Comparison of ENCODE assay signal across 20 cellular contexts in the genomic region with DNA sequence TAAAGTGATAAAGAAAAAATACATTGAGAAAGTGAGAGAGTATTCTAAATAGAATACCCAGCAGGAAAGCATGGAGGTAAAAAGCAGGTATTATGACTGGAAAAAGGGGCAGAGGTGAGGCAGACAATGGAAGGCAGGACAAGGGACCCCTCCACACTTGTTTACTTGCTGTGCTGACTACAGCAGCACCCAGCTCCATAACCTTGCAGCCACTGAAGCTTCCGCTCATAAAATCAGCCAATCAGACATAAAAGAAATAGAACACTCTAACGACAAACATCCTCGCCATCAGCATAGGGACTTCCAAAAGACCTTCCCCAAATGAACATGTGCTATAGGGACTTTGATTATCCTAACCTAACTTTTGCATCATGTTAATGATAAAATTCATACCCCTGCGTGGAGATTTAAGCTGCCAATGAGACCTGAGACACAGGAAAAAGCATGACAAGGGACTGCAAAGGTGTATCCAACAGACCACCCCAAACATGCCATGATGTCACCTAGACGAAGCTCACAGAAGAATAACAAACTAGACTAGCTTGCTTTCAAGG.
DNase-seq lines count a peak whose midpoint lies in the region; ATAC-seq, FAIRE-seq and TF ChIP-seq lines count a peak whose summit lies in the region.
"Had no signal": no experiment of that assay in that cellular context is flagged by ENCODE, and none has a peak within 500 bp of the region (broad histone marks: within the 10 kb centered on the region; RNA-seq: fewer than 3 reads in every experiment).

No MANE protein-coding gene starts in this region.

- POLR2A ChIA-PET in activated CD4-positive, alpha-beta memory T cell treated with anti-CD3 and anti-CD28 coated beads for 36 hours (lab: Charles Lee) = interaction anchor here (0.8 to 2.5 kb wide), 3 partner anchors 9 to 83 kb away, joined by 5 to 27 read pairs (median 6); a partner anchor contains a TSS
- POLR2A ChIA-PET in activated CD4-positive, alpha-beta memory T cell treated with anti-CD3 and anti-CD28 coated beads, Interleukin-2, amount 10 ng/mL, durations not matched to agents 7 days and 5 days (lab: Charles Lee) = interaction anchor here (0.8 to 20.8 kb wide), 8 partner anchors 9 to 164 kb away, joined by 3 to 992 read pairs (median 136); a partner anchor contains a TSS
- POLR2A ChIA-PET in H1 (lab: Charles Lee; ENCODE audit: partially characterized antibody) = interaction anchor here (0.6 to 40.4 kb wide), 31 partner anchors 13 to 1686 kb away, joined by 3 to 2731 read pairs (median 4); a partner anchor contains a TSS

- H3K4me1 ChIP-seq in H1 (replicated peaks in 1 of 4; ENCODE audit: control insufficient read depth in 3 of 4, insufficient read depth in 4 of 4, low read length in 3 of 4) (peaks cover 0 to 13% (median 3%) of the 10 kb centered on the region in 4 experiments; a peak in 6 of 7 replicates), spleen (peaks cover 0 to 39% (median 21%) of the 10 kb centered on the region in 6 donors), MM.1S (ENCODE audit: low read length) (peaks cover 9% of the 10 kb centered on the region), gastrocnemius medialis (no peaks in the 10 kb centered on the region)

- peak overlapping the region; percentile 92 for H2BK120ac ChIP-seq in H1 (replicated peaks; ENCODE audit: low read depth, low read length)

- no peak overlapping the region for H3K56ac ChIP-seq in H1 (replicated peaks; ENCODE audit: insufficient read length, low read depth, low read length)

- no peak for TF ChIP-seq RAD21 in H1 (IDR thresholded peaks at IDR 0.05 in 1 of 2, conservative IDR thresholded peaks at IDR 0.05 in 1 of 2; ENCODE audit: low read depth in 2 of 2, low read length in 2 of 2)

- peak overlapping the region; percentile 40 for H3K27ac Mint-ChIP-seq in activated CD4-positive, alpha-beta memory T cell treated with anti-CD3 and anti-CD28 coated beads for 36 hours
- no peak overlapping the region for H3K27ac Mint-ChIP-seq in activated CD4-positive, alpha-beta memory T cell treated with anti-CD3 and anti-CD28 coated beads, Interleukin-2, amount 10 ng/mL, durations not matched to agents 7 days and 5 days
- H3K27ac Mint-ChIP-seq in activated CD8-positive, alpha-beta memory T cell treated with anti-CD3 and anti-CD28 coated beads, Interleukin-2, amount 10 ng/mL, durations not matched to agents 7 days and 5 days = no peak overlapping the region
- H3K27ac Mint-ChIP-seq: CD8-positive, alpha-beta T cell had no signal

- DNase-seq in activated CD4-positive, alpha-beta memory T cell treated with anti-CD3 and anti-CD28 coated beads for 36 hours = no peak
- DNase-seq in activated CD4-positive, alpha-beta memory T cell treated with anti-CD3 and anti-CD28 coated beads, Interleukin-2, amount 10 ng/mL, durations not matched to agents 7 days and 5 days = no peak
- DNase-seq in NCI-H146 (lab: John Stamatoyannopoulos, UW) (peak; percentile 54), H1 (ENCODE audit: low read depth in 1 of 2, low spot score in 2 of 2) (no peak), spleen (no peak), MM.1S (no peak), gastrocnemius medialis (no peak)
- no peak for DNase-seq in activated CD8-positive, alpha-beta memory T cell treated with anti-CD3 and anti-CD28 coated beads, Interleukin-2, amount 10 ng/mL, durations not matched to agents 7 days and 5 days
- DNase-seq: caudate nucleus; DMS79; effector CD8-positive, alpha-beta T cell; hippocampal formation; midbrain; NCI-H2107; NCI-H82; nucleus accumbens; stimulated activated naive CD8-positive, alpha-beta T cell treated with anti-CD3 and anti-CD28 coated beads, Interleukin-15, Interleukin-2, amounts not matched to agents 100 U/mL and 50 U/mL, for 24 hours; T-helper 1 cell had no signal

- peaks cover 11% of the 10 kb centered on the region for H3K4me1 Mint-ChIP-seq in activated CD4-positive, alpha-beta memory T cell treated with anti-CD3 and anti-CD28 coated beads for 36 hours (ENCODE audit: low read depth)
- H3K4me1 Mint-ChIP-seq in activated CD4-positive, alpha-beta memory T cell treated with anti-CD3 and anti-CD28 coated beads, Interleukin-2, amount 10 ng/mL, durations not matched to agents 7 days and 5 days = peaks cover 18% of the 10 kb centered on the region
- H3K4me1 Mint-ChIP-seq in activated CD8-positive, alpha-beta memory T cell treated with anti-CD3 and anti-CD28 coated beads, Interleukin-2, amount 10 ng/mL, durations not matched to agents 7 days and 5 days = peaks cover 22% of the 10 kb centered on the region

- CTCF ChIA-PET in activated CD4-positive, alpha-beta memory T cell treated with anti-CD3 and anti-CD28 coated beads for 36 hours (lab: Charles Lee) = interaction anchor here (0.7 kb wide), 1 partner anchor 8 kb away, joined by 4 read pairs; no protein-coding TSS in a partner anchor
- CTCF ChIA-PET in activated CD4-positive, alpha-beta memory T cell treated with anti-CD3 and anti-CD28 coated beads, Interleukin-2, amount 10 ng/mL, durations not matched to agents 7 days and 5 days (lab: Charles Lee) = interaction anchor here (2.2 kb wide), 1 partner anchor 9 kb away, joined by 14 read pairs; a partner anchor contains a TSS
- CTCF ChIA-PET in H1 (lab: Charles Lee; ENCODE audit: partially characterized antibody) = interaction anchor here (2.0 kb wide), 1 partner anchor 9 kb away, joined by 8 read pairs; a partner anchor contains a TSS
- CTCF ChIA-PET in activated CD8-positive, alpha-beta memory T cell treated with anti-CD3 and anti-CD28 coated beads, Interleukin-2, amount 10 ng/mL, durations not matched to agents 7 days and 5 days (lab: Charles Lee) = interaction anchor here (0.9 to 2.6 kb wide), 2 partner anchors 9 to 10 kb away, joined by 5 to 13 read pairs; a partner anchor contains a TSS

- no peak overlapping the region for H3K4ac ChIP-seq in H1 (replicated peaks; ENCODE audit: insufficient read length, low read depth, low read length)

- no peak for ATAC-seq in activated CD8-positive, alpha-beta memory T cell treated with anti-CD3 and anti-CD28 coated beads, Interleukin-2, amount 10 ng/mL, durations not matched to agents 7 days and 5 days
- ATAC-seq in gastrocnemius medialis = no peak
- ATAC-seq: CD8-positive, alpha-beta T cell; stimulated activated naive CD8-positive, alpha-beta T cell treated with anti-CD3 and anti-CD28 coated beads, Interleukin-15, Interleukin-2, amounts not matched to agents 100 U/mL and 50 U/mL, for 24 hours had no signal

- H4K5ac ChIP-seq in H1 (ENCODE audit: insufficient read length, low read depth, low read length) = peak overlapping the region; percentile 13

- no peaks in the 10 kb centered on the region for H3K9me3 ChIP-seq in H1 (ENCODE audit: insufficient read depth in 2 of 2, low read depth in 1 of 2, low read length in 1 of 2)
- peaks cover 0 to 7% (median 0%) of the 10 kb centered on the region in 8 donors for H3K9me3 ChIP-seq in spleen
- H3K9me3 ChIP-seq in MM.1S (replicated peaks; ENCODE audit: insufficient read depth, low read length) = no peaks in the 10 kb centered on the region
- H3K9me3 ChIP-seq in gastrocnemius medialis = no peaks in the 10 kb centered on the region

- H3K79me2 ChIP-seq in H1 (ENCODE audit: control insufficient read depth in 1 of 2, insufficient read depth in 2 of 2, low read length in 2 of 2) (peaks cover 0 to 7% of the 10 kb centered on the region in 2 experiments; a peak in 1 of 4 replicates), MM.1S (ENCODE audit: low read length) (no peaks in the 10 kb centered on the region)

- H3K9me2 ChIP-seq in MM.1S (replicated peaks; ENCODE audit: insufficient read depth, low read length) = no peaks in the 10 kb centered on the region

- H2BK5ac ChIP-seq in H1 (ENCODE audit: low read depth, low read length) = peak overlapping the region; percentile 63; the same call in 1 of the 2 replicates

- no peak overlapping the region for H3K18ac ChIP-seq in H1 (ENCODE audit: extremely low read depth, low read length)

- H4K20me1 ChIP-seq in H1 (replicated peaks in 1 of 2; ENCODE audit: control insufficient read depth in 1 of 2, insufficient read depth in 2 of 2, low read length in 2 of 2) (peaks cover 2 to 3% of the 10 kb centered on the region in 2 experiments), MM.1S (ENCODE audit: insufficient read depth, low read length) (no peaks in the 10 kb centered on the region)

- no peak for FAIRE-seq in H1 (lab: Jason Lieb, UNC)
- FAIRE-seq: GM19239 had no signal

- TF ChIP-seq CTCF in H1 (IDR thresholded peaks at IDR 0.05; ENCODE audit: control extremely low read depth in 1 of 3, insufficient read depth in 1 of 3, low read depth in 1 of 3, low read length in 3 of 3) (no peak), spleen (IDR thresholded peaks at IDR 0.05 in 8 of 11, conservative IDR thresholded peaks at IDR 0.05 in 3 of 11) (no peak), MM.1S (IDR thresholded peaks at IDR 0.05; ENCODE audit: low read length) (no peak), gastrocnemius medialis (IDR thresholded peaks at IDR 0.05 in 4 of 5, conservative IDR thresholded peaks at IDR 0.05 in 1 of 5) (no peak)

- no peak overlapping the region for H3K14ac ChIP-seq in H1 (ENCODE audit: insufficient read length)

- WGBS in H1 (ENCODE audit: extremely low coverage in 1 of 2, insufficient coverage in 1 of 2, insufficient read length in 1 of 2, insufficient replicate concordance in 2 of 2, low coverage in 1 of 2, low lambda C conversion rate in 2 of 2, missing lambda C conversion rate in 1 of 2), 2 experiments = 83% methylated on average over 5 of the region's 5 CpGs; no CpG with 5 or more reads in 1 of the 2 experiments
- 71 to 91% (median 80%) methylated on average over 5 of the region's 5 CpGs for WGBS in spleen, 5 donors

- H3K27ac ChIP-seq in H1 (ENCODE audit: low read depth, low read length) = peak overlapping the region; percentile 15; the same call in 1 of the 2 replicates
- H3K27ac ChIP-seq in spleen = peak overlapping the region in 5 of 8 donors; percentile 98 to 100 (median 99)
- H3K27ac ChIP-seq in MM.1S (ENCODE audit: low read length) = no peak overlapping the region
- H3K27ac ChIP-seq in gastrocnemius medialis = no peak overlapping the region

- H4K8ac ChIP-seq in H1 (ENCODE audit: extremely low read depth, insufficient read depth, low read length) = no peak overlapping the region

- H3K27me3 ChIP-seq in H1 (replicated peaks in 1 of 4; ENCODE audit: control insufficient read depth in 3 of 4, extremely low read depth in 1 of 4, insufficient read depth in 3 of 4, low read length in 3 of 4) (no peaks in the 10 kb centered on the region), spleen (replicated peaks in 1 of 7) (no peaks in the 10 kb centered on the region), MM.1S (replicated peaks; ENCODE audit: insufficient read depth, low read length) (no peaks in the 10 kb centered on the region), gastrocnemius medialis (peaks cover 48 to 91% (median 78%) of the 10 kb centered on the region in 3 donors)

- H2BK20ac ChIP-seq in H1 (ENCODE audit: low read length) = peak overlapping the region; percentile 1

- H3K27me3 Mint-ChIP-seq in activated CD4-positive, alpha-beta memory T cell treated with anti-CD3 and anti-CD28 coated beads for 36 hours = peaks cover 3% of the 10 kb centered on the region
- no peaks in the 10 kb centered on the region for H3K27me3 Mint-ChIP-seq in activated CD4-positive, alpha-beta memory T cell treated with anti-CD3 and anti-CD28 coated beads, Interleukin-2, amount 10 ng/mL, durations not matched to agents 7 days and 5 days
- H3K27me3 Mint-ChIP-seq in activated CD8-positive, alpha-beta memory T cell treated with anti-CD3 and anti-CD28 coated beads, Interleukin-2, amount 10 ng/mL, durations not matched to agents 7 days and 5 days = no peaks in the 10 kb centered on the region

- peaks cover 5% of the 10 kb centered on the region for H3K36me3 Mint-ChIP-seq in activated CD4-positive, alpha-beta memory T cell treated with anti-CD3 and anti-CD28 coated beads for 36 hours
- peaks cover 4% of the 10 kb centered on the region for H3K36me3 Mint-ChIP-seq in activated CD4-positive, alpha-beta memory T cell treated with anti-CD3 and anti-CD28 coated beads, Interleukin-2, amount 10 ng/mL, durations not matched to agents 7 days and 5 days (ENCODE audit: low read depth)
- no peaks in the 10 kb centered on the region for H3K36me3 Mint-ChIP-seq in activated CD8-positive, alpha-beta memory T cell treated with anti-CD3 and anti-CD28 coated beads, Interleukin-2, amount 10 ng/mL, durations not matched to agents 7 days and 5 days

- peaks cover 4% of the 10 kb centered on the region for H3K23me2 ChIP-seq in H1 (ENCODE audit: low read depth, low read length)

- H3K79me1 ChIP-seq in H1 (ENCODE audit: low read depth, low read length) = no peaks in the 10 kb centered on the region

- H3K36me3 ChIP-seq in H1 (ENCODE audit: control insufficient read depth in 2 of 4, insufficient read depth in 4 of 4, low read length in 3 of 4) (no peaks in the 10 kb centered on the region), spleen (no peaks in the 10 kb centered on the region), MM.1S (replicated peaks; ENCODE audit: insufficient read depth, low read length) (no peaks in the 10 kb centered on the region), gastrocnemius medialis (no peaks in the 10 kb centered on the region)

- H2BK12ac ChIP-seq in H1 (ENCODE audit: low read depth, low read length) = peak overlapping the region; percentile 64

- intact Hi-C loops in activated CD4-positive, alpha-beta memory T cell treated with anti-CD3 and anti-CD28 coated beads for 36 hours (cut with micrococcal nuclease) = no loop called here
- intact Hi-C loops in spleen (cut with DNase I; ENCODE audit: low total_unique reads) (no loop called here), gastrocnemius medialis (cut with DNase I; ENCODE audit: low total_unique reads) (no loop called here)

- peak overlapping the region; percentile 11 for H4K91ac ChIP-seq in H1 (replicated peaks; ENCODE audit: insufficient read length, low read length)

- TF ChIP-seq POLR2A in H1 (IDR thresholded peaks at IDR 0.05; ENCODE audit: control extremely low read depth in 1 of 2, low read depth in 2 of 2, low read length in 2 of 2) (peak in 1 of 2 experiments; percentile 67; a peak in 1 of 3 replicates), spleen (IDR thresholded peaks at IDR 0.05) (no peak), gastrocnemius medialis (IDR thresholded peaks at IDR 0.05) (no peak)

- peak overlapping the region; percentile 22; the same call in 1 of the 2 replicates for H2BK15ac ChIP-seq in H1 (ENCODE audit: low read length)

- H3K4me2 ChIP-seq in H1 (ENCODE audit: insufficient read depth in 1 of 2, low read depth in 2 of 2, low read length in 2 of 2) (peak overlapping the region; percentile 1 to 93; a peak in 1 of 4 replicates), MM.1S (ENCODE audit: low read depth, low read length) (no peak overlapping the region; the same call in 1 of the 2 replicates)

- H2AFZ ChIP-seq in H1 (ENCODE audit: low read length) = no peak overlapping the region
- H2AFZ ChIP-seq in MM.1S (ENCODE audit: low read length) = no peak overlapping the region

- no peak overlapping the region for H3K4me3 Mint-ChIP-seq in activated CD4-positive, alpha-beta memory T cell treated with anti-CD3 and anti-CD28 coated beads for 36 hours
- no peak overlapping the region for H3K4me3 Mint-ChIP-seq in activated CD4-positive, alpha-beta memory T cell treated with anti-CD3 and anti-CD28 coated beads, Interleukin-2, amount 10 ng/mL, durations not matched to agents 7 days and 5 days
- H3K4me3 Mint-ChIP-seq in activated CD8-positive, alpha-beta memory T cell treated with anti-CD3 and anti-CD28 coated beads, Interleukin-2, amount 10 ng/mL, durations not matched to agents 7 days and 5 days = no peak overlapping the region
- H3K4me3 Mint-ChIP-seq: CD8-positive, alpha-beta T cell had no signal

- H2AK5ac ChIP-seq in H1 (ENCODE audit: low read depth, low read length) = no peak overlapping the region; the same call in 1 of the 2 replicates

- H3K4me3 ChIP-seq in H1 (ENCODE audit: extremely low read depth in 1 of 4, insufficient read depth in 2 of 4, low read depth in 3 of 4, low read length in 4 of 4) = peak overlapping the region in 2 of 4 experiments; percentile 64 to 94; a peak in 2 of 8 replicates
- H3K4me3 ChIP-seq in spleen = no peak overlapping the region
- no peak overlapping the region for H3K4me3 ChIP-seq in MM.1S (ENCODE audit: low read length)
- no peak overlapping the region for H3K4me3 ChIP-seq in gastrocnemius medialis

- H3K9me3 Mint-ChIP-seq in activated CD4-positive, alpha-beta memory T cell treated with anti-CD3 and anti-CD28 coated beads for 36 hours = no peaks in the 10 kb centered on the region
- H3K9me3 Mint-ChIP-seq in activated CD4-positive, alpha-beta memory T cell treated with anti-CD3 and anti-CD28 coated beads, Interleukin-2, amount 10 ng/mL, durations not matched to agents 7 days and 5 days = no peaks in the 10 kb centered on the region
- peaks cover 2% of the 10 kb centered on the region for H3K9me3 Mint-ChIP-seq in activated CD8-positive, alpha-beta memory T cell treated with anti-CD3 and anti-CD28 coated beads, Interleukin-2, amount 10 ng/mL, durations not matched to agents 7 days and 5 days (ENCODE audit: low read depth)
- H3K9me3 Mint-ChIP-seq: CD8-positive, alpha-beta T cell had no signal

- no peak for TF ChIP-seq EP300 in H1 (IDR thresholded peaks at IDR 0.05; ENCODE audit: borderline replicate concordance in 1 of 2, low read depth in 2 of 2, low read length in 2 of 2)

- H3K23ac ChIP-seq in H1 (ENCODE audit: insufficient read length) = no peak overlapping the region

- peak overlapping the region in 1 of 4 experiments; percentile 24; a peak in 1 of 7 replicates for H3K9ac ChIP-seq in H1 (replicated peaks in 1 of 4; ENCODE audit: extremely low read depth in 1 of 4, low read depth in 3 of 4, low read length in 3 of 4)
- no peak overlapping the region for H3K9ac ChIP-seq in MM.1S (ENCODE audit: low read length)

- in situ Hi-C loops in gastrocnemius medialis (cut with MboI; ENCODE audit: low sequenced_read_pairs in 4 of 4) = no loop called here

- H3F3A ChIP-seq in MM.1S (ENCODE audit: insufficient read depth, low read length) = peaks cover 26% of the 10 kb centered on the region

Comparison
In these comparisons a context has a peak if more than half of its experiments do, and no peak if none do; other contexts are left out.
1. H3K27ac ChIP-seq: peak in H1 (single experiment) and spleen (5 of 8); none in MM.1S (single experiment) and gastrocnemius medialis (0 of 4).